Comparison of ENCODE assay signal across 10 cellular contexts in the genomic region with DNA sequence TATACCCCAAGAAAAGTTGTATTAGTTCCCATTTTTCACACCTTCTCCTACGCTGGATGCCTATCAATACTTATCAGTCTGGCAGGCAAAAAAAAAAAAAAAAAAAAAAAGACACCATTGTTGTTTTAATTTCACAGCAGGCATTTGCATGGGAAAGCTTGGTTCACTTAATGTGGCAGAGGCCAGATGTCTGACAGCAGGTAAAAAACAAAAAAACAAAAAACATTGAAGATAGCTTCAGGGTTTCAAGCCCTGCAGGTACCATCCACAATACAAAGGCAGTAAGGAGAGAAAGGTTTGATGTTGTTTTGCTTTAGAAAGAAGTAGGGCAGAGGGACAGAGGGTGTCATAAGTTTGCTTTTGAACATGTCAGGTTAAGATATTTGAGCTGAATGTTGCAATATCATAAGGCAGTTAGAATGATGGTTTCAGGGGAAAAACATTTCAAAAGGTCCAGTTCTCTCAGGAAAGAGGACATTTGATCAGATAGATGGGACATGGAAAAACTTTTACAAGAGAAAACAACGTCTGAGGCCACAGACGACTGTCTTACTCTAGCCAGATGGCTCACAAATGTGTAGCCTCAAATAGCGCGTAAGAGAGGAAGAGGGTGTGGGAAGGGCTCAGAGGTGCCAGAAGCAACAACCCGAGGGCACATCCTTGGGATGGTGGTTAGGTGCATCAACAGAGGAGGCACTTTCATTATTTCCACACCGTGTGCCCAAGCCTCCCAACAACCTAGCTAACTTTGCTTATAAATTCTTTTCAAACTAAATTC. TPM values are rescaled to one million over a fixed set of nuclear protein-coding genes. Genes with fewer than 3 reads are reported as not detected.
DNase-seq lines count a peak whose midpoint lies in the region; ATAC-seq and TF ChIP-seq lines count a peak whose summit lies in the region.
"Had no signal": no experiment of that assay in that cellular context is flagged by ENCODE, and none has a peak within 500 bp of the region (broad histone marks: within the 10 kb centered on the region; RNA-seq: fewer than 3 reads in every experiment).

No MANE protein-coding gene starts in this region.

- no peak for TF ChIP-seq CTCF in WTC11 (IDR thresholded peaks at IDR 0.05)

- peaks cover 68% of the 10 kb centered on the region for H3K4me1 Mint-ChIP-seq in WTC11

- ATAC-seq in WTC11 (peak; percentile 59), HG02678 (IDR thresholded peaks at IDR 0.05; ENCODE audit: unreplicated experiment) (no peak), GM18870 (IDR thresholded peaks at IDR 0.05; ENCODE audit: unreplicated experiment) (no peak)

- peaks cover 4% of the 10 kb centered on the region for H3K9me3 Mint-ChIP-seq in WTC11
- H3K9me3 Mint-ChIP-seq: activated naive CD8-positive, alpha-beta T cell treated with anti-CD3 and anti-CD28 coated beads, Interleukin-2, amount 10 ng/mL, durations not matched to agents 7 days and 5 days had no signal

- no peaks in the 10 kb centered on the region for H3K27me3 Mint-ChIP-seq in WTC11 (ENCODE audit: low read depth)

- H3K4me3 Mint-ChIP-seq in WTC11 = peak overlapping the region; percentile 41
- H3K4me3 Mint-ChIP-seq: activated naive CD8-positive, alpha-beta T cell treated with anti-CD3 and anti-CD28 coated beads, Interleukin-2, amount 10 ng/mL, durations not matched to agents 7 days and 5 days had no signal

- CTCF ChIA-PET in WTC11 (lab: Charles Lee) = interaction anchor here (0.6 to 2.2 kb wide), 7 partner anchors 9 to 856 kb away, joined by 3 to 7 read pairs (median 4); no protein-coding TSS in a partner anchor

- no peaks in the 10 kb centered on the region for H3K36me3 Mint-ChIP-seq in WTC11
- H3K36me3 Mint-ChIP-seq: activated naive CD8-positive, alpha-beta T cell treated with anti-CD3 and anti-CD28 coated beads, Interleukin-2, amount 10 ng/mL, durations not matched to agents 7 days and 5 days had no signal

- peak overlapping the region; percentile 98 for H3K27ac Mint-ChIP-seq in WTC11
- H3K27ac Mint-ChIP-seq: activated naive CD8-positive, alpha-beta T cell treated with anti-CD3 and anti-CD28 coated beads, Interleukin-2, amount 10 ng/mL, durations not matched to agents 7 days and 5 days had no signal

- POLR2A ChIA-PET in WTC11 (lab: Charles Lee) = interaction anchor here (0.6 to 0.7 kb wide), 2 partner anchors 110 to 120 kb away, joined by 4 to 5 read pairs; no protein-coding TSS in a partner anchor

- DNase-seq in DMS 273 (lab: John Stamatoyannopoulos, UW; ENCODE audit: unreplicated experiment) = peak; percentile 97
- DNase-seq in M059J (ENCODE audit: low read depth) = peak; percentile 96
- no peak for DNase-seq in WTC11 (ENCODE audit: low spot score)
- DNase-seq in islet precursor cell = peak; percentile 66
- no peak for DNase-seq in NCI-H1092 treated with DMSO at 0.1 percent for 48 hours (lab: John Stamatoyannopoulos, UW)
- no peak for DNase-seq in NCI-H1105 treated with DMSO at 0.1 percent for 48 hours (lab: John Stamatoyannopoulos, UW)
- DNase-seq: activated naive CD8-positive, alpha-beta T cell treated with anti-CD3 and anti-CD28 coated beads, Interleukin-2, amount 10 ng/mL, durations not matched to agents 7 days and 5 days; upper lobe of left lung had no signal

TF ChIP-seq in WTC11, 78 proteins besides CTCF, POLR2A, EP300 and RAD21:
- no peak for TF ChIP-seq GRHL2 (CRISPR knock-in tag; IDR thresholded peaks at IDR 0.05; ENCODE audit: insufficient replicate concordance, severe bottlenecking)
- 0 out of 2 replicates have a peak, but pooled peaks have one; percentile 19 for TF ChIP-seq SP1 (CRISPR knock-in tag; conservative IDR thresholded peaks at IDR 0.05)

RNA-seq across cellular contexts. Expression of gene PCOLCE2, which starts 25.7 kb away (rescaled TPM):
- 21.6 and 26.5 TPM in 2 replicates for total RNA-seq in M059J (2014; rRNA removed; shearing (Covaris generic))
- 13.5 to 13.7 TPM (median 13.7 TPM) in 3 replicates for total RNA-seq in WTC11 (2021)
- total RNA-seq: activated naive CD8-positive, alpha-beta T cell treated with anti-CD3 and anti-CD28 coated beads, Interleukin-2, amount 10 ng/mL, durations not matched to agents 7 days and 5 days had no signal

Comparison
In these comparisons a context has a peak if more than half of its experiments do, and no peak if none do; other contexts are left out.
1. DNase-seq: peak in DMS 273 (single experiment), M059J (single experiment) and islet precursor cell (single experiment); none in WTC11 (single experiment), NCI-H1092 treated with DMSO at 0.1 percent for 48 hours (single experiment) and NCI-H1105 treated with DMSO at 0.1 percent for 48 hours (single experiment).